ENCODE assay signal across 28 cellular contexts in genomic region chr1:88330201-88330600, GRCh38.
"Had no signal": no experiment of that assay in that cellular context is flagged by ENCODE, and none has a peak within 500 bp of the region (broad histone marks: within the 10 kb centered on the region; RNA-seq: fewer than 3 reads in every experiment).

No MANE protein-coding gene starts in this region.

- H3K4me3 Mint-ChIP-seq: naive thymus-derived CD4-positive, alpha-beta T cell; natural killer cell; nephron progenitor cell; neural crest cell; stimulated activated effector memory CD8-positive, alpha-beta T cell treated with anti-CD3 and anti-CD28 coated beads, Interleukin-12 subunit alpha, Interleukin-12 subunit beta, amount 100 ng/mL, for 72 hours had no signal

- H3K4me1 ChIP-seq: parathyroid adenoma, psoas muscle, right lobe of liver, thyroid gland, upper lobe of left lung had no signal

- H3K36me3 Mint-ChIP-seq: naive thymus-derived CD4-positive, alpha-beta T cell; natural killer cell; stimulated activated effector memory CD8-positive, alpha-beta T cell treated with anti-CD3 and anti-CD28 coated beads, Interleukin-12 subunit alpha, Interleukin-12 subunit beta, amount 100 ng/mL, for 72 hours had no signal

- H3K27me3 Mint-ChIP-seq: progenitor cell of endocrine pancreas had no signal

- DNase-seq: naive thymus-derived CD4-positive, alpha-beta T cell; natural killer cell; nephron progenitor cell; occipital lobe; ovary; posterior cingulate gyrus; psoas muscle; right cardiac atrium; right lobe of liver; sigmoid colon; small intestine; stimulated activated CD4-positive, alpha-beta T cell treated with anti-CD3 and anti-CD28 coated beads, Interleukin-15, amount 100 ng/mL, for 24 hours; stimulated activated CD4-positive, alpha-beta T cell treated with anti-CD3 and anti-CD28 coated beads, Interleukin-2, amount 100 ng/mL, for 24 hours; stimulated activated CD4-positive, alpha-beta T cell treated with anti-CD3 and anti-CD28 coated beads, Interleukin-2, amount 100 ng/mL, for 48 hours; stimulated activated CD4-positive, alpha-beta T cell treated with anti-CD3 and anti-CD28 coated beads, Interleukin-4, amount 100 ng/mL, for 24 hours; stimulated activated naive CD4-positive, alpha-beta T cell; stimulated activated naive CD8-positive, alpha-beta T cell treated with anti-CD3 and anti-CD28 coated beads, Interleukin-15, Interleukin-2, amounts not matched to agents 100 U/mL and 50 U/mL, for 24 hours; stomach; thyroid gland; trophoblast cell; upper lobe of left lung had no signal

- H3K4me1 Mint-ChIP-seq: naive thymus-derived CD4-positive, alpha-beta T cell; natural killer cell; nephron progenitor cell; stimulated activated effector memory CD8-positive, alpha-beta T cell treated with anti-CD3 and anti-CD28 coated beads, Interleukin-12 subunit alpha, Interleukin-12 subunit beta, amount 100 ng/mL, for 72 hours had no signal

- H3K27me3 ChIP-seq: ovary, right lobe of liver, sigmoid colon, stomach, thyroid gland, tibial nerve, upper lobe of left lung, vagina had no signal

- H3K4me3 ChIP-seq: ovary, psoas muscle, right lobe of liver, sigmoid colon, stomach, thoracic aorta, thyroid gland, tibial nerve, upper lobe of left lung, vagina had no signal

- H3K36me3 ChIP-seq: ovary, right lobe of liver, sigmoid colon, stomach, thoracic aorta, thyroid gland, tibial nerve, upper lobe of left lung, vagina had no signal

- H3K27ac ChIP-seq: ovary, parathyroid adenoma, psoas muscle, right lobe of liver, sigmoid colon, stomach, thoracic aorta, thyroid gland, upper lobe of left lung, vagina had no signal

- H3K9ac ChIP-seq: parathyroid adenoma had no signal

- ATAC-seq: naive thymus-derived CD4-positive, alpha-beta T cell; natural killer cell; psoas muscle; right cardiac atrium; right lobe of liver; stimulated activated effector memory CD8-positive, alpha-beta T cell treated with anti-CD3 and anti-CD28 coated beads, Interleukin-12 subunit alpha, Interleukin-12 subunit beta, amount 100 ng/mL, for 72 hours; stimulated activated naive CD8-positive, alpha-beta T cell treated with anti-CD3 and anti-CD28 coated beads, Interleukin-15, Interleukin-2, amounts not matched to agents 100 U/mL and 50 U/mL, for 24 hours had no signal

- H3K9me3 ChIP-seq: ovary, psoas muscle, right lobe of liver, sigmoid colon, stomach, thoracic aorta, thyroid gland, tibial nerve, upper lobe of left lung, vagina had no signal

- H3K79me2 ChIP-seq: parathyroid adenoma had no signal

- H3K9me3 Mint-ChIP-seq: naive thymus-derived CD4-positive, alpha-beta T cell; nephron progenitor cell; neural crest cell; stimulated activated effector memory CD8-positive, alpha-beta T cell treated with anti-CD3 and anti-CD28 coated beads, Interleukin-12 subunit alpha, Interleukin-12 subunit beta, amount 100 ng/mL, for 72 hours had no signal

- H2AFZ ChIP-seq: parathyroid adenoma had no signal

- H3K27ac Mint-ChIP-seq: naive thymus-derived CD4-positive, alpha-beta T cell; natural killer cell; nephron progenitor cell; progenitor cell of endocrine pancreas; stimulated activated effector memory CD8-positive, alpha-beta T cell treated with anti-CD3 and anti-CD28 coated beads, Interleukin-12 subunit alpha, Interleukin-12 subunit beta, amount 100 ng/mL, for 72 hours had no signal
